ENCODE assay signal across 2 cellular contexts in the genomic region with DNA sequence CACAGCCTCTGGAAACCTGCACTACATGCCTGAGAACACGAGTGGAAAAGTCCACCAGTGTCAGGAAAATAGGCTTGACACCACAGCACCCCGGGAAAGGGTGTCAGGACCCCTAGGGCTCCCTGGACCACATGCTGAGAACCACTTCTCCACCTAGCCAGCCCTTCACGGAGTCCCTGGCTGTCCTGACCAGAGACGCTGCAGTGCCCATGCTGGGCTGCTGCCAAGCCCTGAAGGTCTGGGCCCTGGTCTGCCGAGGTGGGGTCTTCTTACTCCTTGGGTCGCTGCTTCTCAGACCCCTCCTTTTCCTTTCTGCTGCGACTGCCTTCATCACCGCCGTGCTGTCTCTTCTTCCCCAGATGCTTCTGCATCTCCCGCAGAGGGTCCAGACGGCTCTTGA.
TF ChIP-seq lines count a peak whose summit lies in the region.

No MANE protein-coding gene starts in this region.

TF ChIP-seq in HEK293, 187 proteins besides CTCF, POLR2A, EP300 and RAD21:
- TF ChIP-seq, protein P1, sequence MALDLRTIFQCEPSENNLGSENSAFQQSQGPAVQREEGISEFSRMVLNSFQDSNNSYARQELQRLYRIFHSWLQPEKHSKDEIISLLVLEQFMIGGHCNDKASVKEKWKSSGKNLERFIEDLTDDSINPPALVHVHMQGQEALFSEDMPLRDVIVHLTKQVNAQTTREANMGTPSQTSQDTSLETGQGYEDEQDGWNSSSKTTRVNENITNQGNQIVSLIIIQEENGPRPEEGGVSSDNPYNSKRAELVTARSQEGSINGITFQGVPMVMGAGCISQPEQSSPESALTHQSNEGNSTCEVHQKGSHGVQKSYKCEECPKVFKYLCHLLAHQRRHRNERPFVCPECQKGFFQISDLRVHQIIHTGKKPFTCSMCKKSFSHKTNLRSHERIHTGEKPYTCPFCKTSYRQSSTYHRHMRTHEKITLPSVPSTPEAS (tag by site-specific recombination; IDR thresholded peaks at IDR 0.05), result no peak
- TF ChIP-seq ZNF561 (tag by site-specific recombination; IDR thresholded peaks at IDR 0.05; ENCODE audit: borderline replicate concordance) (no peak), ZNF792 (tag by site-specific recombination; IDR thresholded peaks at IDR 0.05) (no peak), ZNF23 (tag by site-specific recombination; IDR thresholded peaks at IDR 0.05; ENCODE audit: borderline replicate concordance) (no peak), GLIS2 (tag by site-specific recombination; IDR thresholded peaks at IDR 0.05) (peak; percentile 41; the same call in 1 of the 2 replicates)

TF ChIP-seq in GM12878, 131 proteins besides CTCF, POLR2A, EP300 and RAD21:
- TF ChIP-seq, protein P2, sequence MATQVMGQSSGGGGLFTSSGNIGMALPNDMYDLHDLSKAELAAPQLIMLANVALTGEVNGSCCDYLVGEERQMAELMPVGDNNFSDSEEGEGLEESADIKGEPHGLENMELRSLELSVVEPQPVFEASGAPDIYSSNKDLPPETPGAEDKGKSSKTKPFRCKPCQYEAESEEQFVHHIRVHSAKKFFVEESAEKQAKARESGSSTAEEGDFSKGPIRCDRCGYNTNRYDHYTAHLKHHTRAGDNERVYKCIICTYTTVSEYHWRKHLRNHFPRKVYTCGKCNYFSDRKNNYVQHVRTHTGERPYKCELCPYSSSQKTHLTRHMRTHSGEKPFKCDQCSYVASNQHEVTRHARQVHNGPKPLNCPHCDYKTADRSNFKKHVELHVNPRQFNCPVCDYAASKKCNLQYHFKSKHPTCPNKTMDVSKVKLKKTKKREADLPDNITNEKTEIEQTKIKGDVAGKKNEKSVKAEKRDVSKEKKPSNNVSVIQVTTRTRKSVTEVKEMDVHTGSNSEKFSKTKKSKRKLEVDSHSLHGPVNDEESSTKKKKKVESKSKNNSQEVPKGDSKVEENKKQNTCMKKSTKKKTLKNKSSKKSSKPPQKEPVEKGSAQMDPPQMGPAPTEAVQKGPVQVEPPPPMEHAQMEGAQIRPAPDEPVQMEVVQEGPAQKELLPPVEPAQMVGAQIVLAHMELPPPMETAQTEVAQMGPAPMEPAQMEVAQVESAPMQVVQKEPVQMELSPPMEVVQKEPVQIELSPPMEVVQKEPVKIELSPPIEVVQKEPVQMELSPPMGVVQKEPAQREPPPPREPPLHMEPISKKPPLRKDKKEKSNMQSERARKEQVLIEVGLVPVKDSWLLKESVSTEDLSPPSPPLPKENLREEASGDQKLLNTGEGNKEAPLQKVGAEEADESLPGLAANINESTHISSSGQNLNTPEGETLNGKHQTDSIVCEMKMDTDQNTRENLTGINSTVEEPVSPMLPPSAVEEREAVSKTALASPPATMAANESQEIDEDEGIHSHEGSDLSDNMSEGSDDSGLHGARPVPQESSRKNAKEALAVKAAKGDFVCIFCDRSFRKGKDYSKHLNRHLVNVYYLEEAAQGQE (IDR thresholded peaks at IDR 0.05; ENCODE audit: low read depth, low read length), result no peak
- TF ChIP-seq BACH1 (IDR thresholded peaks at IDR 0.05; ENCODE audit: borderline replicate concordance), result no peak
- no peak for TF ChIP-seq MTA3 (IDR thresholded peaks at IDR 0.05; ENCODE audit: borderline replicate concordance, low read length)
- TF ChIP-seq, protein P3, sequence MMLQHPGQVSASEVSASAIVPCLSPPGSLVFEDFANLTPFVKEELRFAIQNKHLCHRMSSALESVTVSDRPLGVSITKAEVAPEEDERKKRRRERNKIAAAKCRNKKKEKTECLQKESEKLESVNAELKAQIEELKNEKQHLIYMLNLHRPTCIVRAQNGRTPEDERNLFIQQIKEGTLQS (IDR thresholded peaks at IDR 0.05; ENCODE audit: borderline replicate concordance, extremely low read depth, low read depth, low read length), result no peak
- TF ChIP-seq, protein P4, sequence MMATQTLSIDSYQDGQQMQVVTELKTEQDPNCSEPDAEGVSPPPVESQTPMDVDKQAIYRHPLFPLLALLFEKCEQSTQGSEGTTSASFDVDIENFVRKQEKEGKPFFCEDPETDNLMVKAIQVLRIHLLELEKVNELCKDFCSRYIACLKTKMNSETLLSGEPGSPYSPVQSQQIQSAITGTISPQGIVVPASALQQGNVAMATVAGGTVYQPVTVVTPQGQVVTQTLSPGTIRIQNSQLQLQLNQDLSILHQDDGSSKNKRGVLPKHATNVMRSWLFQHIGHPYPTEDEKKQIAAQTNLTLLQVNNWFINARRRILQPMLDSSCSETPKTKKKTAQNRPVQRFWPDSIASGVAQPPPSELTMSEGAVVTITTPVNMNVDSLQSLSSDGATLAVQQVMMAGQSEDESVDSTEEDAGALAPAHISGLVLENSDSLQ (IDR thresholded peaks at IDR 0.05), result no peak
- no peak for TF ChIP-seq HDAC2 (IDR thresholded peaks at IDR 0.05)
- no peak for TF ChIP-seq TCF7 (IDR thresholded peaks at IDR 0.05; ENCODE audit: borderline replicate concordance)
- TF ChIP-seq, protein P5, sequence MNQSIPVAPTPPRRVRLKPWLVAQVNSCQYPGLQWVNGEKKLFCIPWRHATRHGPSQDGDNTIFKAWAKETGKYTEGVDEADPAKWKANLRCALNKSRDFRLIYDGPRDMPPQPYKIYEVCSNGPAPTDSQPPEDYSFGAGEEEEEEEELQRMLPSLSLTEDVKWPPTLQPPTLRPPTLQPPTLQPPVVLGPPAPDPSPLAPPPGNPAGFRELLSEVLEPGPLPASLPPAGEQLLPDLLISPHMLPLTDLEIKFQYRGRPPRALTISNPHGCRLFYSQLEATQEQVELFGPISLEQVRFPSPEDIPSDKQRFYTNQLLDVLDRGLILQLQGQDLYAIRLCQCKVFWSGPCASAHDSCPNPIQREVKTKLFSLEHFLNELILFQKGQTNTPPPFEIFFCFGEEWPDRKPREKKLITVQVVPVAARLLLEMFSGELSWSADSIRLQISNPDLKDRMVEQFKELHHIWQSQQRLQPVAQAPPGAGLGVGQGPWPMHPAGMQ (IDR thresholded peaks at IDR 0.05; ENCODE audit: borderline replicate concordance), result no peak
- no peak for TF ChIP-seq SREBF1 (IDR thresholded peaks at IDR 0.05; ENCODE audit: low read length)
- no peak for TF ChIP-seq BRCA1 (IDR thresholded peaks at IDR 0.05; ENCODE audit: low read depth, low read length)
